ENCODE assay signal across 7 cellular contexts in the genomic region with DNA sequence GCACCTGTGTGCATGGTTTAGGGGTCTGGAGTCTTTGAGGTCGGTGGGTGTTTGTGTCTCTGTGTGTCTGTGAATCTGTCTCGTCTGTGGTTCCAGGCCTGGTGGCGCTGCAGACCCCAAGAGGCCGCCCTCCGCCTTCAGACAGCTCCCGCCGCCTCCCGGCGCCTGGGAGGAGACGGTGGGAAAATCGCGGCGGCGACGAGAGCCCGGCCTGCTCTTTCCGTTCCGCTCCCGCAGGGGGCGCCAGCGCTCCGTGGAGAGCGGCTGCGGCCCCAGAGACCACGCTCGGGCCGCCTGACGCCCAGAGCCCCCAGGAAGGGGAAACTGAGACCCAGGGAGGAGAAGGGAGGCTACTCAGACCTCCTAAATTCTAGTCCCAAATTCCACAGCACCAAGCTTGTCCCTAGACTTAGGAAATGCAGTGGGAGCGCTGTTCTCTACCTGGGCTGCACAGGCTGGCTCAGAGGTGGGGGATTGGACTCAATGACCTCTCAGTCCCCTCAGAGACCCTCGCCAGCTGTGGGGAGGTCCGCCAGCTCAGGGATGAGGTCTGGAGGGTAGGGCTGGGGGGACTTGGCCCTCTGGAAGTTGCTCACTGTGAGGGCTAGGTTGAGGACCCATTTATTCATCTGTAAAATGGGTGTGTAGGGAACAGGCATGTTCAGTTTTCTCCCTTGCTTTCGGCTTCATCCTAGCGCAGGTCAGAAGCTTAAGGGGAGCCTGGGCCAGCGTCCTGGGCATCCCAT. TPM values are rescaled to one million over a fixed set of nuclear protein-coding genes. Genes with fewer than 3 reads are reported as not detected.
A peak's percentile ranks its signal among the peaks of the same experiment; 100 is the strongest.
DNase-seq lines count a peak whose midpoint lies in the region; ATAC-seq and TF ChIP-seq lines count a peak whose summit lies in the region.

No MANE protein-coding gene starts in this region.

- no peak for TF ChIP-seq POLR2A in stomach (IDR thresholded peaks at IDR 0.05)

- no peaks in the 10 kb centered on the region for H3K36me3 Mint-ChIP-seq in WTC11

- no peak overlapping the region for H3K27ac ChIP-seq in stomach

- H3K9me3 Mint-ChIP-seq in WTC11, result no peaks in the 10 kb centered on the region

- H3K4me3 ChIP-seq in GM12864 (ENCODE audit: low read depth, low read length) (no peak overlapping the region), stomach (peak overlapping the region in 1 of 4 donors; percentile 3)

- peaks cover 6% of the 10 kb centered on the region; the same call in 1 of the 2 replicates for H3K27me3 Mint-ChIP-seq in WTC11 (ENCODE audit: low read depth)

- POLR2A ChIA-PET in WTC11 (lab: Charles Lee), result no interaction called here

- DNase-seq in GM12864 (ENCODE audit: low read depth) (no peak), NCI-H1092 treated with DMSO at 0.1 percent for 48 hours (lab: John Stamatoyannopoulos, UW) (peak; percentile 76), WTC11 (ENCODE audit: low spot score) (peak; percentile 79), middle frontal gyrus (ENCODE audit: extremely low spot score, low spot score) (peak; percentile 29), stomach (peak; percentile 60)
- peak; percentile 4 for DNase-seq in effector CD4-positive, alpha-beta T cell

- no peaks in the 10 kb centered on the region for H3K9me3 ChIP-seq in stomach

- H3K4me3 Mint-ChIP-seq in WTC11, result no peak overlapping the region

- intact Hi-C loops in stomach (cut with DNase I; ENCODE audit: low total_unique reads), result loop anchor here (10.0 kb wide), 1 partner anchor 430 kb away; no protein-coding TSS in a partner anchor

- WGBS in stomach, 5 donors, result 9 to 12% (median 10%) methylated on average over 33 to 34 of the region's 34 CpGs

- ATAC-seq in WTC11, result peak; percentile 71
- no peak for ATAC-seq in HG02588 (IDR thresholded peaks at IDR 0.05; ENCODE audit: unreplicated experiment)

- CTCF ChIA-PET in WTC11 (lab: Charles Lee), result interaction anchor here (0.6 to 2.9 kb wide), 133 partner anchors 9 to 658 kb away, joined by 3 to 32 read pairs (median 5); a partner anchor contains a TSS

- H3K4me1 Mint-ChIP-seq in WTC11, result peaks cover 43% of the 10 kb centered on the region

- H3K36me3 ChIP-seq in stomach, result no peaks in the 10 kb centered on the region

- no peak for TF ChIP-seq EP300 in stomach (IDR thresholded peaks at IDR 0.05)

- TF ChIP-seq CTCF in GM12864 (IDR thresholded peaks at IDR 0.05; ENCODE audit: low read depth, low read length, missing control alignments) (peak; percentile 98), WTC11 (IDR thresholded peaks at IDR 0.05) (peak; percentile 98), stomach (IDR thresholded peaks at IDR 0.05) (peak in 5 of 7 experiments; percentile 51 to 84 (median 78))

- H3K4me1 ChIP-seq in stomach, result peaks cover 0 to 17% (median 13%) of the 10 kb centered on the region in 4 donors

- H3K27ac Mint-ChIP-seq in WTC11, result no peak overlapping the region

- H3K27me3 ChIP-seq in stomach, result peaks cover 0 to 88% (median 61%) of the 10 kb centered on the region in 3 donors

TF ChIP-seq in WTC11, 78 proteins besides CTCF, POLR2A, EP300 and RAD21:
- no peak for TF ChIP-seq CREM (CRISPR knock-in tag; IDR thresholded peaks at IDR 0.05)

RNA-seq across cellular contexts. Expression of a gene that starts 36.9 kb away (rescaled TPM):
- total RNA-seq in WTC11 (2021), result 53.5 to 85.6 TPM (median 54.4 TPM) in 3 replicates
- 10 to 100 TPM; 12.5 to 84.4 (median 56.5) TPM for total RNA-seq in stomach
- 10 to 100 TPM; 28.7 to 64.6 (median 33.0) TPM for polyA plus RNA-seq in stomach

RNA-seq across cellular contexts. Expression of a gene that starts 43.5 kb away (rescaled TPM):
- 59.8 to 90.0 TPM (median 61.1 TPM) in 3 replicates for total RNA-seq in WTC11 (2021)
- 10 to 100 TPM in 3 of 5 donors, 1 to 10 TPM in 2; 8.8 to 65.2 (median 16.8) TPM for total RNA-seq in stomach
- polyA plus RNA-seq in stomach, result 1 to 10 TPM; 2.8 to 8.2 (median 5.9) TPM
